In the genomic region with DNA sequence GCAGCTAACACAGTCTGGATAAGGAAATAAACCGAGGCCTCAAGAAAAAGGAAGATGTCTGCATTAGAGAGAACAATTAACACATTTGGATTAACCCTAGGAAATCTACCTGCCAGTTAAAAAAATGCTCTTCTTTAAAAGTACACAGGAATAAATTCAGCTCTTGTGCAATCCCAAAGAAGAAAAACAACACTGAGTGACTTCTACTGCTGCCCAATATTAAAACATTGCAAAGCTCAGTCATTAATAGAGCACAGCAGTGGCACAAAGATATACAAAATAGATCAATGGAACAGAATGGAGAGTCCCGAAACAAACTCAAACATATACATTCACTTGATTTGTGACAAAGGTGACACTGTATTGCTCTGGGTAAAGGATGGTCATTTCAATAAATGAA, we compare ENCODE assay signal across 24 cellular contexts.
DNase-seq lines count a peak whose midpoint lies in the region; ATAC-seq and TF ChIP-seq lines count a peak whose summit lies in the region.
"Had no signal": no experiment of that assay in that cellular context is flagged by ENCODE, and none has a peak within 500 bp of the region (broad histone marks: within the 10 kb centered on the region; RNA-seq: fewer than 3 reads in every experiment).

No MANE protein-coding gene starts in this region.

- H3K27ac ChIP-seq in ACC112 (ENCODE audit: low read depth, low read length) (0 out of 2 replicates have a peak overlapping the region, but pooled peaks have one; percentile 67), DND-41 (ENCODE audit: low read length) (peak overlapping the region; percentile 100), neutrophil (peak overlapping the region; percentile 30), gastroesophageal sphincter (no peak overlapping the region)
- H3K27ac ChIP-seq: GM23248 had no signal

- H3K9me3 ChIP-seq in DND-41 (ENCODE audit: insufficient read depth, low read length, severe bottlenecking) (no peaks in the 10 kb centered on the region), neutrophil (no peaks in the 10 kb centered on the region), gastroesophageal sphincter (no peaks in the 10 kb centered on the region)
- H3K9me3 ChIP-seq: MG63, SK-N-SH had no signal

- ATAC-seq in DND-41 (ENCODE audit: insufficient read depth, low read depth) (no peak), natural killer cell (no peak), gastroesophageal sphincter (no peak)
- no peak for ATAC-seq in activated T-helper 17 cell treated with anti-CD3 and anti-CD28 coated beads, Interleukin-2, amount 50 U/mL, for 72 hours (replicated peaks)
- ATAC-seq: PC-3 had no signal

- no peaks in the 10 kb centered on the region for H3K27me3 ChIP-seq in ACC112 (ENCODE audit: insufficient read depth, low read length)
- H3K27me3 ChIP-seq in DND-41 (ENCODE audit: insufficient read depth, low read length, poor library complexity) = no peaks in the 10 kb centered on the region
- H3K27me3 ChIP-seq in neutrophil = no peaks in the 10 kb centered on the region
- no peaks in the 10 kb centered on the region for H3K27me3 ChIP-seq in gastroesophageal sphincter
- H3K27me3 ChIP-seq: MG63 had no signal

- no peaks in the 10 kb centered on the region for H4K20me1 ChIP-seq in DND-41 (ENCODE audit: insufficient read depth, low read length)

- no peak for TF ChIP-seq POLR2A in gastroesophageal sphincter (IDR thresholded peaks at IDR 0.05)

- H3K36me3 Mint-ChIP-seq in activated T-helper 17 cell treated with anti-CD3 and anti-CD28 coated beads, Interleukin-2, amount 50 U/mL, for 72 hours (ENCODE audit: low read depth) = peaks cover 6% of the 10 kb centered on the region
- no peaks in the 10 kb centered on the region for H3K36me3 Mint-ChIP-seq in natural killer cell

- TF ChIP-seq EP300 in gastroesophageal sphincter (IDR thresholded peaks at IDR 0.05) = no peak

- no peak overlapping the region for H2AFZ ChIP-seq in ACC112 (ENCODE audit: low read length, unreplicated experiment)
- H2AFZ ChIP-seq in DND-41 (ENCODE audit: low read depth, low read length) = no peak overlapping the region
- H2AFZ ChIP-seq: GM23248 had no signal

- peak overlapping the region; percentile 27; the same call in 1 of the 2 replicates for H3K4me2 ChIP-seq in DND-41 (ENCODE audit: insufficient read depth, low read length)
- H3K4me2 ChIP-seq: SK-N-SH had no signal

- intact Hi-C loops in natural killer cell (cut with micrococcal nuclease) = no loop called here

- H3K27ac Mint-ChIP-seq in activated T-helper 17 cell treated with anti-CD3 and anti-CD28 coated beads, Interleukin-2, amount 50 U/mL, for 72 hours = peak overlapping the region; percentile 6
- H3K27ac Mint-ChIP-seq in natural killer cell = peak overlapping the region in 1 of 2 donors; percentile 32

- H3K9ac ChIP-seq in DND-41 (ENCODE audit: low read depth, low read length) = peak overlapping the region; percentile 67
- H3K9ac ChIP-seq: GM23248, SK-N-SH had no signal

- peaks cover 34% of the 10 kb centered on the region for H3K4me1 Mint-ChIP-seq in activated T-helper 17 cell treated with anti-CD3 and anti-CD28 coated beads, Interleukin-2, amount 50 U/mL, for 72 hours
- H3K4me1 Mint-ChIP-seq in natural killer cell = peaks cover 31 to 46% of the 10 kb centered on the region in 2 donors

- H3K4me3 ChIP-seq in ACC112 (ENCODE audit: low read depth, low read length) = no peak overlapping the region
- H3K4me3 ChIP-seq in DND-41 (ENCODE audit: low read depth in 1 of 2, low read length in 2 of 2) = no peak overlapping the region
- no peak overlapping the region for H3K4me3 ChIP-seq in neutrophil (ENCODE audit: low read depth in 1 of 2, low read length in 1 of 2)
- no peak overlapping the region for H3K4me3 ChIP-seq in gastroesophageal sphincter
- H3K4me3 ChIP-seq: GM23248, MG63 had no signal

- H3K4me1 ChIP-seq in ACC112 (ENCODE audit: control insufficient read depth, insufficient read depth, low read length, unreplicated experiment) (peaks cover 41% of the 10 kb centered on the region), DND-41 (ENCODE audit: insufficient read depth, low read length) (peaks cover 97% of the 10 kb centered on the region), neutrophil (ENCODE audit: control insufficient read depth in 1 of 2, insufficient read depth in 1 of 2, low read depth in 1 of 2, low read length in 1 of 2) (peaks cover 72 to 80% of the 10 kb centered on the region in 2 experiments), gastroesophageal sphincter (peaks cover 0 to 49% (median 0%) of the 10 kb centered on the region in 3 donors)

- H3K36me3 ChIP-seq in ACC112 (ENCODE audit: insufficient read depth, low read length) (peaks cover 4% of the 10 kb centered on the region; the same call in 1 of the 2 replicates), DND-41 (ENCODE audit: insufficient read depth, low read length) (peaks cover 10% of the 10 kb centered on the region), neutrophil (no peaks in the 10 kb centered on the region), gastroesophageal sphincter (no peaks in the 10 kb centered on the region)
- H3K36me3 ChIP-seq: MG63 had no signal

- DNase-seq in DND-41 (no peak), CD1c-positive myeloid dendritic cell (ENCODE audit: extremely low spot score) (no peak), GM20000 (ENCODE audit: low spot score) (no peak), natural killer cell (no peak)
- DNase-seq: AML-193; C1 segment of cervical spinal cord; Calu3; DMS79 treated with DMSO at 0.1 percent for 48 hours; GM23248; H7; MG63; NCI-H1694; NCI-H2029 treated with DMSO at 0.1 percent for 48 hours; NCI-H446 treated with DMSO at 0.1 percent for 48 hours; NCI-H526; NCI-H82; NK-92 treated with Interleukin-12 subunit alpha and Interleukin-12 subunit beta, amount 100 ng/mL, for 24 hours; PC-3; SK-N-SH; SW 1271 had no signal

- H3K9me3 Mint-ChIP-seq in activated T-helper 17 cell treated with anti-CD3 and anti-CD28 coated beads, Interleukin-2, amount 50 U/mL, for 72 hours = no peaks in the 10 kb centered on the region
- no peaks in the 10 kb centered on the region for H3K9me3 Mint-ChIP-seq in natural killer cell

- 97 to 100% methylated on average over 2 of the region's 2 CpGs for WGBS in gastroesophageal sphincter (ENCODE audit: low coverage in 1 of 2), 2 donors

- H3K79me2 ChIP-seq in ACC112 (ENCODE audit: control insufficient read depth, insufficient read depth, low read length, unreplicated experiment) (peaks cover 45% of the 10 kb centered on the region), DND-41 (ENCODE audit: insufficient read depth, low read length) (peaks cover 86% of the 10 kb centered on the region)

- TF ChIP-seq CTCF in DND-41 (IDR thresholded peaks at IDR 0.05; ENCODE audit: borderline replicate concordance, extremely low read depth, low read length, poor library complexity, severe bottlenecking) = no peak
- TF ChIP-seq CTCF in neutrophil (IDR thresholded peaks at IDR 0.05) = no peak
- TF ChIP-seq CTCF in GM20000 (IDR thresholded peaks at IDR 0.05; ENCODE audit: extremely low read depth, missing control alignments) = no peak
- TF ChIP-seq CTCF in natural killer cell (IDR thresholded peaks at IDR 0.05) = no peak
- TF ChIP-seq CTCF in gastroesophageal sphincter (IDR thresholded peaks at IDR 0.05) = no peak

- no peak overlapping the region for H3K4me3 Mint-ChIP-seq in activated T-helper 17 cell treated with anti-CD3 and anti-CD28 coated beads, Interleukin-2, amount 50 U/mL, for 72 hours
- H3K4me3 Mint-ChIP-seq in natural killer cell = no peak overlapping the region

- H3K27me3 Mint-ChIP-seq in activated T-helper 17 cell treated with anti-CD3 and anti-CD28 coated beads, Interleukin-2, amount 50 U/mL, for 72 hours = no peaks in the 10 kb centered on the region
- no peaks in the 10 kb centered on the region for H3K27me3 Mint-ChIP-seq in natural killer cell (ENCODE audit: low read depth in 2 of 2)

Comparison
In these comparisons a context has a peak if more than half of its experiments do, and no peak if none do; other contexts are left out.
1. H3K27ac ChIP-seq: peak in ACC112 (single experiment), DND-41 (single experiment) and neutrophil (single experiment); none in gastroesophageal sphincter (0 of 4).